Comparison of ENCODE assay signal across 7 cellular contexts in genomic region chr7:98133181-98133580, GRCh38. TPM values are rescaled to one million over a fixed set of nuclear protein-coding genes. Genes with fewer than 3 reads are reported as not detected.
DNase-seq lines count a peak whose midpoint lies in the region; ATAC-seq and TF ChIP-seq lines count a peak whose summit lies in the region.

No MANE protein-coding gene starts in this region.

- H3K27me3 Mint-ChIP-seq in IgD-negative memory B cell: peaks cover 59% of the 10 kb centered on the region

- H3K27ac Mint-ChIP-seq in IgD-negative memory B cell: peak overlapping the region; percentile 4 to 65 (median 10)
- peak overlapping the region in 1 of 2 donors; percentile 63 for H3K27ac Mint-ChIP-seq in activated naive CD4-positive, alpha-beta T cell treated with anti-CD3 and anti-CD28 coated beads, Interleukin-2, amount 50 U/mL, for 72 hours

- peak overlapping the region; percentile 51 to 54 for H3K4me3 ChIP-seq in neutrophil (ENCODE audit: low read depth in 1 of 2, low read length in 1 of 2)

- H3K4me1 ChIP-seq in neutrophil (ENCODE audit: control insufficient read depth in 1 of 2, insufficient read depth in 1 of 2, low read depth in 1 of 2, low read length in 1 of 2): peaks cover 98 to 99% of the 10 kb centered on the region in 2 experiments

- H3K36me3 Mint-ChIP-seq in IgD-negative memory B cell: peaks cover 1% of the 10 kb centered on the region
- H3K36me3 Mint-ChIP-seq in activated naive CD4-positive, alpha-beta T cell treated with anti-CD3 and anti-CD28 coated beads, Interleukin-2, amount 50 U/mL, for 72 hours: no peaks in the 10 kb centered on the region

- H3K9me3 ChIP-seq in neutrophil: no peaks in the 10 kb centered on the region

- H3K4me3 Mint-ChIP-seq in IgD-negative memory B cell: peak overlapping the region in 2 of 4 donors; percentile 78 to 84

- TF ChIP-seq CTCF in neutrophil (IDR thresholded peaks at IDR 0.05): no peak

- ATAC-seq in GM18508 (IDR thresholded peaks at IDR 0.05; ENCODE audit: insufficient read depth, unreplicated experiment): peak; percentile 48
- peak; percentile 77 for ATAC-seq in GM21717 (IDR thresholded peaks at IDR 0.05; ENCODE audit: unreplicated experiment)
- ATAC-seq in activated naive CD4-positive, alpha-beta T cell treated with anti-CD3 and anti-CD28 coated beads, Interleukin-2, amount 50 U/mL, for 72 hours: peak; percentile 39 to 81

- peaks cover 35 to 49% (median 37%) of the 10 kb centered on the region in 3 donors for H3K4me1 Mint-ChIP-seq in IgD-negative memory B cell

- H3K9me3 Mint-ChIP-seq in IgD-negative memory B cell: no peaks in the 10 kb centered on the region
- no peaks in the 10 kb centered on the region for H3K9me3 Mint-ChIP-seq in activated naive CD4-positive, alpha-beta T cell treated with anti-CD3 and anti-CD28 coated beads, Interleukin-2, amount 50 U/mL, for 72 hours

- no peaks in the 10 kb centered on the region for H3K27me3 ChIP-seq in neutrophil

- peak in 1 of 2 donors; percentile 6 for DNase-seq in activated naive CD4-positive, alpha-beta T cell treated with anti-CD3 and anti-CD28 coated beads, Interleukin-2, amount 50 U/mL, for 72 hours (ENCODE audit: low spot score in 2 of 2)
- DNase-seq in NCI-H2029 (lab: John Stamatoyannopoulos, UW): no peak
- DNase-seq in NCI-H510A (lab: John Stamatoyannopoulos, UW): no peak

- peak overlapping the region; percentile 93 for H3K27ac ChIP-seq in neutrophil

- H3K36me3 ChIP-seq in neutrophil: peaks cover 2% of the 10 kb centered on the region

RNA-seq across cellular contexts. Expression of gene LMTK2, which starts 26.5 kb away (rescaled TPM):
- 1.6 TPM for polyA plus RNA-seq in IgD-negative memory B cell
- total RNA-seq in activated naive CD4-positive, alpha-beta T cell treated with anti-CD3 and anti-CD28 coated beads, Interleukin-2, amount 50 U/mL, for 72 hours: 10 to 100 TPM; 10.8 to 14.9 TPM
